17 cellular contexts compared by ENCODE assay signal in genomic region chr16:54817940-54818574, GRCh38.
"Had no signal": no experiment of that assay in that cellular context is flagged by ENCODE, and none has a peak within 500 bp of the region (broad histone marks: within the 10 kb centered on the region; RNA-seq: fewer than 3 reads in every experiment).

No MANE protein-coding gene starts in this region.

- H3K36me3 ChIP-seq: gastroesophageal sphincter, right atrium auricular region, stomach, thoracic aorta, uterus had no signal

- H3K4me1 Mint-ChIP-seq: activated CD4-positive, alpha-beta memory T cell treated with anti-CD3 and anti-CD28 coated beads, Interleukin-2, amount 10 ng/mL, durations not matched to agents 7 days and 5 days; activated CD4-positive, alpha-beta T cell treated with anti-CD3 and anti-CD28 coated beads for 36 hours; activated naive CD8-positive, alpha-beta T cell treated with anti-CD3 and anti-CD28 coated beads, Interleukin-2, amount 50 U/mL, for 24 hours; immature natural killer cell had no signal

- H3K4me3 ChIP-seq: gastroesophageal sphincter, right atrium auricular region, skin epidermis, stomach, thoracic aorta, uterus had no signal

- DNase-seq: activated CD4-positive, alpha-beta memory T cell treated with anti-CD3 and anti-CD28 coated beads, Interleukin-2, amount 10 ng/mL, durations not matched to agents 7 days and 5 days; activated CD4-positive, alpha-beta T cell treated with anti-CD3 and anti-CD28 coated beads for 36 hours; activated CD8-positive, alpha-beta memory T cell treated with anti-CD3 and anti-CD28 coated beads, Interleukin-2, amount 50 U/mL, for 4 hours; activated naive CD4-positive, alpha-beta T cell; activated naive CD8-positive, alpha-beta T cell treated with anti-CD3 and anti-CD28 coated beads, Interleukin-2, amount 50 U/mL, for 24 hours; immature natural killer cell; left cardiac atrium; stimulated activated CD4-positive, alpha-beta T cell treated with anti-CD3 and anti-CD28 coated beads, Interleukin-4, amount 100 ng/mL, for 4 hours; SW 1271; uterus had no signal

- H3K27ac ChIP-seq: epithelial cell of prostate, gastroesophageal sphincter, right atrium auricular region, skin epidermis, stomach, thoracic aorta, uterus had no signal

- H3K9me3 Mint-ChIP-seq: activated CD4-positive, alpha-beta memory T cell treated with anti-CD3 and anti-CD28 coated beads, Interleukin-2, amount 10 ng/mL, durations not matched to agents 7 days and 5 days; activated naive CD8-positive, alpha-beta T cell treated with anti-CD3 and anti-CD28 coated beads, Interleukin-2, amount 50 U/mL, for 24 hours; T-helper 2 cell treated with Interferon-gamma antibody and Interleukin-4, amounts not matched to agents 5 μg/mL and 100 μg/mL, for 36 hours had no signal

- H3K27me3 ChIP-seq: right atrium auricular region had no signal

- H3K4me3 Mint-ChIP-seq: activated CD4-positive, alpha-beta memory T cell treated with anti-CD3 and anti-CD28 coated beads, Interleukin-2, amount 10 ng/mL, durations not matched to agents 7 days and 5 days; activated CD4-positive, alpha-beta T cell treated with anti-CD3 and anti-CD28 coated beads for 36 hours; activated naive CD8-positive, alpha-beta T cell treated with anti-CD3 and anti-CD28 coated beads, Interleukin-2, amount 50 U/mL, for 24 hours; immature natural killer cell; T-helper 2 cell treated with Interferon-gamma antibody and Interleukin-4, amounts not matched to agents 5 μg/mL and 100 μg/mL, for 36 hours had no signal

- H3K9me3 ChIP-seq: gastroesophageal sphincter, right atrium auricular region, stomach, thoracic aorta, uterus had no signal

- H3K27ac Mint-ChIP-seq: activated CD4-positive, alpha-beta memory T cell treated with anti-CD3 and anti-CD28 coated beads, Interleukin-2, amount 10 ng/mL, durations not matched to agents 7 days and 5 days; activated CD4-positive, alpha-beta T cell treated with anti-CD3 and anti-CD28 coated beads for 36 hours; activated naive CD8-positive, alpha-beta T cell treated with anti-CD3 and anti-CD28 coated beads, Interleukin-2, amount 50 U/mL, for 24 hours; immature natural killer cell; T-helper 2 cell treated with Interferon-gamma antibody and Interleukin-4, amounts not matched to agents 5 μg/mL and 100 μg/mL, for 36 hours had no signal

- H3K36me3 Mint-ChIP-seq: immature natural killer cell had no signal

- H3K27me3 Mint-ChIP-seq: activated CD4-positive, alpha-beta memory T cell treated with anti-CD3 and anti-CD28 coated beads, Interleukin-2, amount 10 ng/mL, durations not matched to agents 7 days and 5 days had no signal

- H3K4me1 ChIP-seq: gastroesophageal sphincter, right atrium auricular region, stomach, uterus had no signal

- ATAC-seq: activated CD4-positive, alpha-beta T cell treated with anti-CD3 and anti-CD28 coated beads for 36 hours; activated naive CD8-positive, alpha-beta T cell treated with anti-CD3 and anti-CD28 coated beads, Interleukin-2, amount 50 U/mL, for 24 hours; gastroesophageal sphincter; left cardiac atrium had no signal
